Comparison of ENCODE assay signal across 8 cellular contexts in the genomic region with DNA sequence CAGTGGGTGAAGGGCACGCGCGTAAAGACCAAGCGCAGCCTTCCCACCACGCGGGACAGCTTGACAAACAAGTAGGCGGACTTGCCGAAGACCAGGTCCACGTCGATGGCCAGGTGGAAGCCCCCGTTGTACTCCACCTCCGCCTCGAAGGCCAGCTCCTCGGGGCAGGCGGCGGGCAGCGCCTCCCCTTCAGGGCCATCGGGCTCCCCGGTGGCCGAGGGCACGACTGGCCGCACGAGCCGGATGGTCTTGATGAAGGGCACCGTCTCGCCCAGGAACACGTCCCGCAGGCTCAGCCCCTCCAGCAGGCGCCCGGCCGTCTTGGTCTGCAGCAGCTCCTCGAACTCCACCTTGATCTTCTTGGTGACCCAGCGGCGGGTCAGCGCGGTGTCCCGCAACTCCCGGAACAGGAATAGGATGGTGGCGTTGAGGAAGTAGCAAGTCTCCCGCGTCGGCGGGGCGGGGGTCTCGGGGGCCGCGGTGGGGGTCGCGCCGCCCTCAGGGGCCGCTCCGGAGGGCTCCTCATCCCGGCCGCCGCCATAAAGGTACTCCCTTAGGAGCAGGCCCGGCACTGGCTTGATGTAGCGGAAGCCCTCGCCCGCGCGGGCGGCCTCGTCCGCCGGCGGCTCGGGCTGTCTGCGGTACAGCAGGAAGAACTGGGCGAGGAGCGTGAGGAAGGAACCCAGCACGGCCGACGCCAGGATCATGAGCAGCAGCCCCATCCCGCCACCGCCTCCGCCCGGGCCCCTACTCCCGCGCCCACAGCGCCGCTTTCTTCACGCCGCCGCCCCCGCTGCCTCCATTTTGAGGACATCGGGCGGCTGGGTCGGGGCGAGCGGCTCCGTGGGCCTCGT. TPM values are rescaled to one million over a fixed set of nuclear protein-coding genes. Genes with fewer than 3 reads are reported as not detected.
A peak's percentile ranks its signal among the peaks of the same experiment; 100 is the strongest.
DNase-seq lines count a peak whose midpoint lies in the region; ATAC-seq and TF ChIP-seq lines count a peak whose summit lies in the region.

No MANE protein-coding gene starts in this region.

- CTCF ChIA-PET in activated naive CD4-positive, alpha-beta T cell treated with anti-CD3 and anti-CD28 coated beads, Interleukin-2, amount 10 ng/mL, durations not matched to agents 7 days and 5 days (lab: Charles Lee) = no interaction called here

- peaks cover 47% of the 10 kb centered on the region for H4K20me1 ChIP-seq in neural progenitor cell (ENCODE audit: low read depth)

- peaks cover 28% of the 10 kb centered on the region for H3K27me3 Mint-ChIP-seq in activated T-cell treated with anti-CD3 and anti-CD28 coated beads, Interleukin-2, amount 50 U/mL, for 24 hours
- H3K27me3 Mint-ChIP-seq in activated naive CD4-positive, alpha-beta T cell treated with anti-CD3 and anti-CD28 coated beads, Interleukin-2, amount 10 ng/mL, durations not matched to agents 7 days and 5 days = peaks cover 37% of the 10 kb centered on the region
- H3K27me3 Mint-ChIP-seq in neural progenitor cell (ENCODE audit: insufficient read depth, low read depth) = no peaks in the 10 kb centered on the region

- H3K4me1 Mint-ChIP-seq in activated T-cell treated with anti-CD3 and anti-CD28 coated beads, Interleukin-2, amount 50 U/mL, for 24 hours (ENCODE audit: low read depth) = peaks cover 36% of the 10 kb centered on the region
- peaks cover 37% of the 10 kb centered on the region for H3K4me1 Mint-ChIP-seq in activated naive CD4-positive, alpha-beta T cell treated with anti-CD3 and anti-CD28 coated beads, Interleukin-2, amount 10 ng/mL, durations not matched to agents 7 days and 5 days
- peaks cover 24% of the 10 kb centered on the region for H3K4me1 Mint-ChIP-seq in neural progenitor cell

- peaks cover 30% of the 10 kb centered on the region for H3K36me3 Mint-ChIP-seq in activated T-cell treated with anti-CD3 and anti-CD28 coated beads, Interleukin-2, amount 50 U/mL, for 24 hours (ENCODE audit: low read depth)
- peaks cover 8% of the 10 kb centered on the region for H3K36me3 Mint-ChIP-seq in activated naive CD4-positive, alpha-beta T cell treated with anti-CD3 and anti-CD28 coated beads, Interleukin-2, amount 10 ng/mL, durations not matched to agents 7 days and 5 days
- peaks cover under 1% of the 10 kb centered on the region for H3K36me3 Mint-ChIP-seq in neural progenitor cell

- H3K9me3 ChIP-seq in neural progenitor cell (ENCODE audit: low read depth) (no peaks in the 10 kb centered on the region), vagina (no peaks in the 10 kb centered on the region)

- H2AFZ ChIP-seq in neural progenitor cell (replicated peaks) = peak overlapping the region; percentile 83

- H3K27me3 ChIP-seq in neural progenitor cell (peaks cover 38% of the 10 kb centered on the region), vagina (no peaks in the 10 kb centered on the region)

- peak overlapping the region; percentile 36 for H3K27ac ChIP-seq in neural progenitor cell
- H3K27ac ChIP-seq in vagina = peak overlapping the region; percentile 95

- TF ChIP-seq CTCF in neural progenitor cell (IDR thresholded peaks at IDR 0.05) = no peak
- no peak for TF ChIP-seq CTCF in vagina (IDR thresholded peaks at IDR 0.05)

- H3K27ac Mint-ChIP-seq in activated T-cell treated with anti-CD3 and anti-CD28 coated beads, Interleukin-2, amount 50 U/mL, for 24 hours = peak overlapping the region; percentile 86
- peak overlapping the region; percentile 83 for H3K27ac Mint-ChIP-seq in activated naive CD4-positive, alpha-beta T cell treated with anti-CD3 and anti-CD28 coated beads, Interleukin-2, amount 10 ng/mL, durations not matched to agents 7 days and 5 days
- H3K27ac Mint-ChIP-seq in neural progenitor cell = peak overlapping the region; percentile 57

- peak overlapping the region; percentile 36 for H3K9ac ChIP-seq in neural progenitor cell

- H3K4me2 ChIP-seq in neural progenitor cell = peak overlapping the region; percentile 89

- peaks cover 53% of the 10 kb centered on the region for H3K79me2 ChIP-seq in neural progenitor cell (ENCODE audit: low read depth)

- peaks cover 11% of the 10 kb centered on the region for H3F3A ChIP-seq in neural progenitor cell (ENCODE audit: low read depth)

- H3K36me3 ChIP-seq in neural progenitor cell (no peaks in the 10 kb centered on the region), vagina (no peaks in the 10 kb centered on the region)

- no peak for TF ChIP-seq POLR2A in vagina (IDR thresholded peaks at IDR 0.05)

- H3K9me3 Mint-ChIP-seq in activated T-cell treated with anti-CD3 and anti-CD28 coated beads, Interleukin-2, amount 50 U/mL, for 24 hours = no peaks in the 10 kb centered on the region
- H3K9me3 Mint-ChIP-seq in activated naive CD4-positive, alpha-beta T cell treated with anti-CD3 and anti-CD28 coated beads, Interleukin-2, amount 10 ng/mL, durations not matched to agents 7 days and 5 days = no peaks in the 10 kb centered on the region
- peaks cover 3% of the 10 kb centered on the region for H3K9me3 Mint-ChIP-seq in neural progenitor cell

- H3K4me1 ChIP-seq in neural progenitor cell = peaks cover 20% of the 10 kb centered on the region
- peaks cover 45% of the 10 kb centered on the region for H3K4me1 ChIP-seq in vagina

- ATAC-seq in HG02678 (IDR thresholded peaks at IDR 0.05; ENCODE audit: unreplicated experiment) = peak; percentile 36

- peak overlapping the region; percentile 92 for H3K4me3 Mint-ChIP-seq in activated T-cell treated with anti-CD3 and anti-CD28 coated beads, Interleukin-2, amount 50 U/mL, for 24 hours
- peak overlapping the region; percentile 82 for H3K4me3 Mint-ChIP-seq in activated naive CD4-positive, alpha-beta T cell treated with anti-CD3 and anti-CD28 coated beads, Interleukin-2, amount 10 ng/mL, durations not matched to agents 7 days and 5 days
- peak overlapping the region; percentile 96 for H3K4me3 Mint-ChIP-seq in neural progenitor cell

- H3K4me3 ChIP-seq in neural progenitor cell (peak overlapping the region; percentile 75), vagina (peak overlapping the region; percentile 84 to 85)

- DNase-seq in activated T-cell treated with anti-CD3 and anti-CD28 coated beads, Interleukin-2, amount 50 U/mL, for 24 hours = no peak
- no peak for DNase-seq in activated T-cell treated with anti-CD3 and anti-CD28 coated beads, Interleukin-2, amount 50 U/mL, for 1 hour
- DNase-seq in NOMO-1 (lab: John Stamatoyannopoulos, UW; ENCODE audit: unreplicated experiment in 2 of 2) (peak; percentile 46 to 65), germinal center (ENCODE audit: low spot score) (peak; percentile 25), neural progenitor cell (ENCODE audit: low spot score) (peak; percentile 77), vagina (ENCODE audit: extremely low spot score in 2 of 2) (peak in 1 of 2 donors; percentile 89)
- DNase-seq in activated naive CD4-positive, alpha-beta T cell treated with anti-CD3 and anti-CD28 coated beads, Interleukin-2, amount 10 ng/mL, durations not matched to agents 7 days and 5 days = peak; percentile 60

- intact Hi-C loops in vagina (cut with DNase I) = no loop called here

RNA-seq across cellular contexts. Expression of a gene that starts 0.5 kb away (rescaled TPM):
- total RNA-seq in neural progenitor cell (ENCODE audit: low replicate concordance) (18.8 and 20.1 TPM in 2 replicates), vagina (27.0 TPM)

Comparison
In these comparisons a context has a peak if more than half of its experiments do, and no peak if none do; other contexts are left out.
1. DNase-seq: peak in NOMO-1 (2 of 2), activated naive CD4-positive, alpha-beta T cell treated with anti-CD3 and anti-CD28 coated beads, Interleukin-2, amount 10 ng/mL, durations not matched to agents 7 days and 5 days (single experiment), germinal center (single experiment) and neural progenitor cell (single experiment); none in activated T-cell treated with anti-CD3 and anti-CD28 coated beads, Interleukin-2, amount 50 U/mL, for 24 hours (single experiment) and activated T-cell treated with anti-CD3 and anti-CD28 coated beads, Interleukin-2, amount 50 U/mL, for 1 hour (single experiment).
2. Peak in every context shown above with its lines, with median percentiles within 50 percentile points of each other: H3K27ac Mint-ChIP-seq and H3K4me3 Mint-ChIP-seq.